1 cellular context compared by ENCODE assay signal in the genomic region with DNA sequence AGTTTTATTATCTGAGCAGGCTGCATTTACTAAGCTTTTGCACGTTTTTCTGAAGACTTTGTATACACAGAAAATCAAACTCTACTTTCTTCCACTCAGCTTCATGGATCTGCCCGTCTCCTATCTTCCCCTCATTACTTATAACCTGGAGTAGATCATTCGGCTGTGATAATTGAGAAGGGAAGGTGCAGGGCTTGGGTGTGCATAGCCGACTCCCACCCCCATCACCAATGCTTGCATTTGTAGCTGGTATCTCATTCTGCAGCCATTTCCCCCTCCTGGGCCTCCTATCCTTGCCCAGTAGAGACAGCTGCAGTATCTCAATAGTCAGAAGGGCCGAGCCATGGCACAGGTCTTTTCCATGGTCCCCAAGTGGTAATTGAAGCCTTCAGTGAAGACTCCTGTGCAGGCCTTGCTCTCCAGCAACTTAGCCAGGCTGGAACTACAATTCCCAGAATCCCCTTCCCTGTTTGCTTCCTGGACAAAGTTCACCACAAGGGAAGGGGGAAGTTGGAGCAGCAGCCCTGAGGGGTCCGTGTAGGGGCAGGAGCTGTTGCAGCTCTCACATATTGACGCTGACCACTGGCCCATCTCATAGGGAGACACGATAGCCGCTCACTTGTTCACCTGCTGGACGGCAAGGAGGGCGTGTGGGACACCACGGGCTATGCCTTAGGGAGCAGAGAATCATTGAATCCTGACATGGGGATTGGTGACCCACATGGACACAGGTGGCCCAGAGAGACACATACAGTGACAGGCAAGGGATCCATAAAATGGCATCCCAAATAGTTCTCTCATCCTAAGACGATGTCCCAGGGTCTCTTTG.
TF ChIP-seq lines count a peak whose summit lies in the region.

No MANE protein-coding gene starts in this region.

TF ChIP-seq in K562, 482 proteins besides CTCF, POLR2A, EP300 and RAD21 (continued from another document and continues in another):
- TF ChIP-seq, protein P1, sequence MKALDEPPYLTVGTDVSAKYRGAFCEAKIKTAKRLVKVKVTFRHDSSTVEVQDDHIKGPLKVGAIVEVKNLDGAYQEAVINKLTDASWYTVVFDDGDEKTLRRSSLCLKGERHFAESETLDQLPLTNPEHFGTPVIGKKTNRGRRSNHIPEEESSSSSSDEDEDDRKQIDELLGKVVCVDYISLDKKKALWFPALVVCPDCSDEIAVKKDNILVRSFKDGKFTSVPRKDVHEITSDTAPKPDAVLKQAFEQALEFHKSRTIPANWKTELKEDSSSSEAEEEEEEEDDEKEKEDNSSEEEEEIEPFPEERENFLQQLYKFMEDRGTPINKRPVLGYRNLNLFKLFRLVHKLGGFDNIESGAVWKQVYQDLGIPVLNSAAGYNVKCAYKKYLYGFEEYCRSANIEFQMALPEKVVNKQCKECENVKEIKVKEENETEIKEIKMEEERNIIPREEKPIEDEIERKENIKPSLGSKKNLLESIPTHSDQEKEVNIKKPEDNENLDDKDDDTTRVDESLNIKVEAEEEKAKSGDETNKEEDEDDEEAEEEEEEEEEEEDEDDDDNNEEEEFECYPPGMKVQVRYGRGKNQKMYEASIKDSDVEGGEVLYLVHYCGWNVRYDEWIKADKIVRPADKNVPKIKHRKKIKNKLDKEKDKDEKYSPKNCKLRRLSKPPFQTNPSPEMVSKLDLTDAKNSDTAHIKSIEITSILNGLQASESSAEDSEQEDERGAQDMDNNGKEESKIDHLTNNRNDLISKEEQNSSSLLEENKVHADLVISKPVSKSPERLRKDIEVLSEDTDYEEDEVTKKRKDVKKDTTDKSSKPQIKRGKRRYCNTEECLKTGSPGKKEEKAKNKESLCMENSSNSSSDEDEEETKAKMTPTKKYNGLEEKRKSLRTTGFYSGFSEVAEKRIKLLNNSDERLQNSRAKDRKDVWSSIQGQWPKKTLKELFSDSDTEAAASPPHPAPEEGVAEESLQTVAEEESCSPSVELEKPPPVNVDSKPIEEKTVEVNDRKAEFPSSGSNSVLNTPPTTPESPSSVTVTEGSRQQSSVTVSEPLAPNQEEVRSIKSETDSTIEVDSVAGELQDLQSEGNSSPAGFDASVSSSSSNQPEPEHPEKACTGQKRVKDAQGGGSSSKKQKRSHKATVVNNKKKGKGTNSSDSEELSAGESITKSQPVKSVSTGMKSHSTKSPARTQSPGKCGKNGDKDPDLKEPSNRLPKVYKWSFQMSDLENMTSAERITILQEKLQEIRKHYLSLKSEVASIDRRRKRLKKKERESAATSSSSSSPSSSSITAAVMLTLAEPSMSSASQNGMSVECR (CRISPR knock-in tag; IDR thresholded peaks at IDR 0.05): no peak; the same call in 1 of the 2 replicates
- 0 out of 2 replicates have a peak, but pooled peaks have one; percentile 24 for TF ChIP-seq SIN3B (IDR thresholded peaks at IDR 0.05; ENCODE audit: low read depth)
- TF ChIP-seq NCOA4 (IDR thresholded peaks at IDR 0.05; ENCODE audit: partially characterized antibody): no peak
- TF ChIP-seq NCOR1 (IDR thresholded peaks at IDR 0.05): no peak
- TF ChIP-seq, protein P2, sequence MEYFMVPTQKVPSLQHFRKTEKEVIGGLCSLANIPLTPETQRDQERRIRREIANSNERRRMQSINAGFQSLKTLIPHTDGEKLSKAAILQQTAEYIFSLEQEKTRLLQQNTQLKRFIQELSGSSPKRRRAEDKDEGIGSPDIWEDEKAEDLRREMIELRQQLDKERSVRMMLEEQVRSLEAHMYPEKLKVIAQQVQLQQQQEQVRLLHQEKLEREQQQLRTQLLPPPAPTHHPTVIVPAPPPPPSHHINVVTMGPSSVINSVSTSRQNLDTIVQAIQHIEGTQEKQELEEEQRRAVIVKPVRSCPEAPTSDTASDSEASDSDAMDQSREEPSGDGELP (CRISPR knock-in tag; IDR thresholded peaks at IDR 0.05; ENCODE audit: borderline replicate concordance): peak; percentile 53; the same call in 1 of the 2 replicates
- TF ChIP-seq HOXB6 (CRISPR knock-in tag; IDR thresholded peaks at IDR 0.05; ENCODE audit: borderline replicate concordance): no peak
- TF ChIP-seq SRSF7 (optimal IDR thresholded peaks at IDR 0.05; ENCODE audit: low read depth, low read length): no peak
- TF ChIP-seq PML (IDR thresholded peaks at IDR 0.05; ENCODE audit: low read length): no peak
- TF ChIP-seq CSDE1 (IDR thresholded peaks at IDR 0.05): no peak
- TF ChIP-seq ZNF785 (CRISPR knock-in tag; IDR thresholded peaks at IDR 0.05): no peak
- TF ChIP-seq, protein P3, sequence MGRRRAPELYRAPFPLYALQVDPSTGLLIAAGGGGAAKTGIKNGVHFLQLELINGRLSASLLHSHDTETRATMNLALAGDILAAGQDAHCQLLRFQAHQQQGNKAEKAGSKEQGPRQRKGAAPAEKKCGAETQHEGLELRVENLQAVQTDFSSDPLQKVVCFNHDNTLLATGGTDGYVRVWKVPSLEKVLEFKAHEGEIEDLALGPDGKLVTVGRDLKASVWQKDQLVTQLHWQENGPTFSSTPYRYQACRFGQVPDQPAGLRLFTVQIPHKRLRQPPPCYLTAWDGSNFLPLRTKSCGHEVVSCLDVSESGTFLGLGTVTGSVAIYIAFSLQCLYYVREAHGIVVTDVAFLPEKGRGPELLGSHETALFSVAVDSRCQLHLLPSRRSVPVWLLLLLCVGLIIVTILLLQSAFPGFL (CRISPR knock-in tag; IDR thresholded peaks at IDR 0.05): no peak
- TF ChIP-seq SMAD2 (IDR thresholded peaks at IDR 0.05; ENCODE audit: low read depth, low read length): no peak
- TF ChIP-seq ARNT (IDR thresholded peaks at IDR 0.05): no peak; a peak in 1 of 4 replicates
- TF ChIP-seq, protein P4, sequence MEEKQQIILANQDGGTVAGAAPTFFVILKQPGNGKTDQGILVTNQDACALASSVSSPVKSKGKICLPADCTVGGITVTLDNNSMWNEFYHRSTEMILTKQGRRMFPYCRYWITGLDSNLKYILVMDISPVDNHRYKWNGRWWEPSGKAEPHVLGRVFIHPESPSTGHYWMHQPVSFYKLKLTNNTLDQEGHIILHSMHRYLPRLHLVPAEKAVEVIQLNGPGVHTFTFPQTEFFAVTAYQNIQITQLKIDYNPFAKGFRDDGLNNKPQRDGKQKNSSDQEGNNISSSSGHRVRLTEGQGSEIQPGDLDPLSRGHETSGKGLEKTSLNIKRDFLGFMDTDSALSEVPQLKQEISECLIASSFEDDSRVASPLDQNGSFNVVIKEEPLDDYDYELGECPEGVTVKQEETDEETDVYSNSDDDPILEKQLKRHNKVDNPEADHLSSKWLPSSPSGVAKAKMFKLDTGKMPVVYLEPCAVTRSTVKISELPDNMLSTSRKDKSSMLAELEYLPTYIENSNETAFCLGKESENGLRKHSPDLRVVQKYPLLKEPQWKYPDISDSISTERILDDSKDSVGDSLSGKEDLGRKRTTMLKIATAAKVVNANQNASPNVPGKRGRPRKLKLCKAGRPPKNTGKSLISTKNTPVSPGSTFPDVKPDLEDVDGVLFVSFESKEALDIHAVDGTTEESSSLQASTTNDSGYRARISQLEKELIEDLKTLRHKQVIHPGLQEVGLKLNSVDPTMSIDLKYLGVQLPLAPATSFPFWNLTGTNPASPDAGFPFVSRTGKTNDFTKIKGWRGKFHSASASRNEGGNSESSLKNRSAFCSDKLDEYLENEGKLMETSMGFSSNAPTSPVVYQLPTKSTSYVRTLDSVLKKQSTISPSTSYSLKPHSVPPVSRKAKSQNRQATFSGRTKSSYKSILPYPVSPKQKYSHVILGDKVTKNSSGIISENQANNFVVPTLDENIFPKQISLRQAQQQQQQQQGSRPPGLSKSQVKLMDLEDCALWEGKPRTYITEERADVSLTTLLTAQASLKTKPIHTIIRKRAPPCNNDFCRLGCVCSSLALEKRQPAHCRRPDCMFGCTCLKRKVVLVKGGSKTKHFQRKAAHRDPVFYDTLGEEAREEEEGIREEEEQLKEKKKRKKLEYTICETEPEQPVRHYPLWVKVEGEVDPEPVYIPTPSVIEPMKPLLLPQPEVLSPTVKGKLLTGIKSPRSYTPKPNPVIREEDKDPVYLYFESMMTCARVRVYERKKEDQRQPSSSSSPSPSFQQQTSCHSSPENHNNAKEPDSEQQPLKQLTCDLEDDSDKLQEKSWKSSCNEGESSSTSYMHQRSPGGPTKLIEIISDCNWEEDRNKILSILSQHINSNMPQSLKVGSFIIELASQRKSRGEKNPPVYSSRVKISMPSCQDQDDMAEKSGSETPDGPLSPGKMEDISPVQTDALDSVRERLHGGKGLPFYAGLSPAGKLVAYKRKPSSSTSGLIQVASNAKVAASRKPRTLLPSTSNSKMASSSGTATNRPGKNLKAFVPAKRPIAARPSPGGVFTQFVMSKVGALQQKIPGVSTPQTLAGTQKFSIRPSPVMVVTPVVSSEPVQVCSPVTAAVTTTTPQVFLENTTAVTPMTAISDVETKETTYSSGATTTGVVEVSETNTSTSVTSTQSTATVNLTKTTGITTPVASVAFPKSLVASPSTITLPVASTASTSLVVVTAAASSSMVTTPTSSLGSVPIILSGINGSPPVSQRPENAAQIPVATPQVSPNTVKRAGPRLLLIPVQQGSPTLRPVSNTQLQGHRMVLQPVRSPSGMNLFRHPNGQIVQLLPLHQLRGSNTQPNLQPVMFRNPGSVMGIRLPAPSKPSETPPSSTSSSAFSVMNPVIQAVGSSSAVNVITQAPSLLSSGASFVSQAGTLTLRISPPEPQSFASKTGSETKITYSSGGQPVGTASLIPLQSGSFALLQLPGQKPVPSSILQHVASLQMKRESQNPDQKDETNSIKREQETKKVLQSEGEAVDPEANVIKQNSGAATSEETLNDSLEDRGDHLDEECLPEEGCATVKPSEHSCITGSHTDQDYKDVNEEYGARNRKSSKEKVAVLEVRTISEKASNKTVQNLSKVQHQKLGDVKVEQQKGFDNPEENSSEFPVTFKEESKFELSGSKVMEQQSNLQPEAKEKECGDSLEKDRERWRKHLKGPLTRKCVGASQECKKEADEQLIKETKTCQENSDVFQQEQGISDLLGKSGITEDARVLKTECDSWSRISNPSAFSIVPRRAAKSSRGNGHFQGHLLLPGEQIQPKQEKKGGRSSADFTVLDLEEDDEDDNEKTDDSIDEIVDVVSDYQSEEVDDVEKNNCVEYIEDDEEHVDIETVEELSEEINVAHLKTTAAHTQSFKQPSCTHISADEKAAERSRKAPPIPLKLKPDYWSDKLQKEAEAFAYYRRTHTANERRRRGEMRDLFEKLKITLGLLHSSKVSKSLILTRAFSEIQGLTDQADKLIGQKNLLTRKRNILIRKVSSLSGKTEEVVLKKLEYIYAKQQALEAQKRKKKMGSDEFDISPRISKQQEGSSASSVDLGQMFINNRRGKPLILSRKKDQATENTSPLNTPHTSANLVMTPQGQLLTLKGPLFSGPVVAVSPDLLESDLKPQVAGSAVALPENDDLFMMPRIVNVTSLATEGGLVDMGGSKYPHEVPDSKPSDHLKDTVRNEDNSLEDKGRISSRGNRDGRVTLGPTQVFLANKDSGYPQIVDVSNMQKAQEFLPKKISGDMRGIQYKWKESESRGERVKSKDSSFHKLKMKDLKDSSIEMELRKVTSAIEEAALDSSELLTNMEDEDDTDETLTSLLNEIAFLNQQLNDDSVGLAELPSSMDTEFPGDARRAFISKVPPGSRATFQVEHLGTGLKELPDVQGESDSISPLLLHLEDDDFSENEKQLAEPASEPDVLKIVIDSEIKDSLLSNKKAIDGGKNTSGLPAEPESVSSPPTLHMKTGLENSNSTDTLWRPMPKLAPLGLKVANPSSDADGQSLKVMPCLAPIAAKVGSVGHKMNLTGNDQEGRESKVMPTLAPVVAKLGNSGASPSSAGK (IDR thresholded peaks at IDR 0.05): no peak
- no peak for TF ChIP-seq GTF2F1 (IDR thresholded peaks at IDR 0.05; ENCODE audit: low read depth, low read length)
- TF ChIP-seq, protein P5, sequence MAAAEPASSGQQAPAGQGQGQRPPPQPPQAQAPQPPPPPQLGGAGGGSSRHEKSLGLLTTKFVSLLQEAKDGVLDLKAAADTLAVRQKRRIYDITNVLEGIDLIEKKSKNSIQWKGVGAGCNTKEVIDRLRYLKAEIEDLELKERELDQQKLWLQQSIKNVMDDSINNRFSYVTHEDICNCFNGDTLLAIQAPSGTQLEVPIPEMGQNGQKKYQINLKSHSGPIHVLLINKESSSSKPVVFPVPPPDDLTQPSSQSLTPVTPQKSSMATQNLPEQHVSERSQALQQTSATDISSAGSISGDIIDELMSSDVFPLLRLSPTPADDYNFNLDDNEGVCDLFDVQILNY (CRISPR knock-in tag; IDR thresholded peaks at IDR 0.05): no peak
- no peak for TF ChIP-seq ZNF507 (tag; conservative IDR thresholded peaks at IDR 0.05)
- no peak for TF ChIP-seq NR1H2 (CRISPR knock-in tag; IDR thresholded peaks at IDR 0.05)
- TF ChIP-seq HNRNPLL (IDR thresholded peaks at IDR 0.05; ENCODE audit: low read depth, low read length, poor library complexity, severe bottlenecking): no peak
- no peak for TF ChIP-seq HMGN3 (IDR thresholded peaks at IDR 0.05; ENCODE audit: borderline replicate concordance, extremely low read depth, insufficient read length, low read depth, low read length)
- no peak for TF ChIP-seq STAG1 (CRISPR knock-in tag; IDR thresholded peaks at IDR 0.05; ENCODE audit: borderline replicate concordance)
- TF ChIP-seq HDAC6 (IDR thresholded peaks at IDR 0.05; ENCODE audit: low read depth, low read length): no peak
- peak; percentile 44; the same call in 1 of the 2 replicates for TF ChIP-seq KAT8 (IDR thresholded peaks at IDR 0.05; ENCODE audit: low read depth)
- no peak for TF ChIP-seq ZNF75A (CRISPR knock-in tag; IDR thresholded peaks at IDR 0.05)
- TF ChIP-seq ETV5 (CRISPR knock-in tag; IDR thresholded peaks at IDR 0.05; ENCODE audit: low read depth): no peak; the same call in 1 of the 2 replicates
- TF ChIP-seq, protein P6, sequence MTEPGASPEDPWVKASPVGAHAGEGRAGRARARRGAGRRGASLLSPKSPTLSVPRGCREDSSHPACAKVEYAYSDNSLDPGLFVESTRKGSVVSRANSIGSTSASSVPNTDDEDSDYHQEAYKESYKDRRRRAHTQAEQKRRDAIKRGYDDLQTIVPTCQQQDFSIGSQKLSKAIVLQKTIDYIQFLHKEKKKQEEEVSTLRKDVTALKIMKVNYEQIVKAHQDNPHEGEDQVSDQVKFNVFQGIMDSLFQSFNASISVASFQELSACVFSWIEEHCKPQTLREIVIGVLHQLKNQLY (CRISPR knock-in tag; conservative IDR thresholded peaks at IDR 0.05): no peak
- peak in 1 of 2 experiments; percentile 47; a peak in 1 of 4 replicates for TF ChIP-seq TEAD1 (CRISPR knock-in tag; IDR thresholded peaks at IDR 0.05)
- TF ChIP-seq SRF (CRISPR knock-in tag; IDR thresholded peaks at IDR 0.05): no peak
- TF ChIP-seq, protein P7, sequence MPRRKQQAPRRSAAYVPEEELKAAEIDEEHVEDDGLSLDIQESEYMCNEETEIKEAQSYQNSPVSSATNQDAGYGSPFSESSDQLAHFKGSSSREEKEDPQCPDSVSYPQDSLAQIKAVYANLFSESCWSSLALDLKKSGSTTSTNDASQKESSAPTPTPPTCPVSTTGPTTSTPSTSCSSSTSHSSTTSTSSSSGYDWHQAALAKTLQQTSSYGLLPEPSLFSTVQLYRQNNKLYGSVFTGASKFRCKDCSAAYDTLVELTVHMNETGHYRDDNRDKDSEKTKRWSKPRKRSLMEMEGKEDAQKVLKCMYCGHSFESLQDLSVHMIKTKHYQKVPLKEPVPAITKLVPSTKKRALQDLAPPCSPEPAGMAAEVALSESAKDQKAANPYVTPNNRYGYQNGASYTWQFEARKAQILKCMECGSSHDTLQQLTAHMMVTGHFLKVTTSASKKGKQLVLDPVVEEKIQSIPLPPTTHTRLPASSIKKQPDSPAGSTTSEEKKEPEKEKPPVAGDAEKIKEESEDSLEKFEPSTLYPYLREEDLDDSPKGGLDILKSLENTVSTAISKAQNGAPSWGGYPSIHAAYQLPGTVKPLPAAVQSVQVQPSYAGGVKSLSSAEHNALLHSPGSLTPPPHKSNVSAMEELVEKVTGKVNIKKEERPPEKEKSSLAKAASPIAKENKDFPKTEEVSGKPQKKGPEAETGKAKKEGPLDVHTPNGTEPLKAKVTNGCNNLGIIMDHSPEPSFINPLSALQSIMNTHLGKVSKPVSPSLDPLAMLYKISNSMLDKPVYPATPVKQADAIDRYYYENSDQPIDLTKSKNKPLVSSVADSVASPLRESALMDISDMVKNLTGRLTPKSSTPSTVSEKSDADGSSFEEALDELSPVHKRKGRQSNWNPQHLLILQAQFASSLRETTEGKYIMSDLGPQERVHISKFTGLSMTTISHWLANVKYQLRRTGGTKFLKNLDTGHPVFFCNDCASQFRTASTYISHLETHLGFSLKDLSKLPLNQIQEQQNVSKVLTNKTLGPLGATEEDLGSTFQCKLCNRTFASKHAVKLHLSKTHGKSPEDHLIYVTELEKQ (CRISPR knock-in tag; IDR thresholded peaks at IDR 0.05): no peak
- TF ChIP-seq ZNF134 (CRISPR knock-in tag; conservative IDR thresholded peaks at IDR 0.05): no peak
